Comparison of ENCODE assay signal across 19 cellular contexts in genomic region chr14:61417141-61417540, GRCh38.
DNase-seq lines count a peak whose midpoint lies in the region; ATAC-seq, FAIRE-seq and TF ChIP-seq lines count a peak whose summit lies in the region.
"Had no signal": no experiment of that assay in that cellular context is flagged by ENCODE, and none has a peak within 500 bp of the region (broad histone marks: within the 10 kb centered on the region; RNA-seq: fewer than 3 reads in every experiment).

No MANE protein-coding gene starts in this region.

- dilution Hi-C loops in endothelial cell of umbilical vein (cut with MboI; ENCODE audit: extremely low pct_ligation_motif_present, low sequenced_read_pairs), result no loop called here

- DNase-seq in left ventricle myocardium inferior (no peak), right atrium auricular region (ENCODE audit: low spot score) (no peak), endothelial cell of umbilical vein (ENCODE audit: low read depth, low spot score) (peak; percentile 19), osteoblast (ENCODE audit: insufficient read length, low spot score, missing footprints) (no peak)
- no peak for DNase-seq in T-helper 2 cell treated with Interferon-gamma antibody and Interleukin-4, amounts not matched to agents 5 μg/mL and 100 μg/mL, for 36 hours (ENCODE audit: low spot score)
- DNase-seq in activated effector memory CD4-positive, alpha-beta T cell treated with Interleukin-2 at 50 U/mL for 16 hours, result no peak
- DNase-seq: activated CD4-positive, alpha-beta T cell treated with anti-CD3 and anti-CD28 coated beads, Interleukin-2, amount 50 U/mL, for 48 hours; body of pancreas; H9; left lung; NCI-H1930; NCI-H510A; nucleus accumbens; RPMI8226 had no signal

- H2AFZ ChIP-seq in endothelial cell of umbilical vein (ENCODE audit: low read depth, low read length), result no peak overlapping the region
- H2AFZ ChIP-seq in osteoblast (ENCODE audit: low read length), result no peak overlapping the region

- TF ChIP-seq CTCF in left ventricle myocardium inferior (IDR thresholded peaks at IDR 0.05; ENCODE audit: borderline replicate concordance), result no peak
- TF ChIP-seq CTCF in right atrium auricular region (IDR thresholded peaks at IDR 0.05), result no peak
- no peak for TF ChIP-seq CTCF in endothelial cell of umbilical vein (IDR thresholded peaks at IDR 0.05; ENCODE audit: extremely low read depth in 1 of 2, insufficient read depth in 1 of 2, low read depth in 1 of 2, low read length in 2 of 2)
- no peak for TF ChIP-seq CTCF in osteoblast (IDR thresholded peaks at IDR 0.05; ENCODE audit: extremely low read depth, low read depth, low read length)

- no peaks in the 10 kb centered on the region for H3K27me3 ChIP-seq in left ventricle myocardium inferior (ENCODE audit: low read depth)
- H3K27me3 ChIP-seq in right atrium auricular region, result no peaks in the 10 kb centered on the region
- no peaks in the 10 kb centered on the region for H3K27me3 ChIP-seq in endothelial cell of umbilical vein (ENCODE audit: control insufficient read depth in 2 of 2, insufficient read depth in 2 of 2, low read length in 2 of 2)
- H3K27me3 ChIP-seq in osteoblast (ENCODE audit: insufficient read depth, low read length), result peaks cover 11% of the 10 kb centered on the region
- H3K27me3 ChIP-seq: body of pancreas, gastroesophageal sphincter, left lung, vagina had no signal

- H3K27ac Mint-ChIP-seq in T-helper 2 cell treated with Interferon-gamma antibody and Interleukin-4, amounts not matched to agents 5 μg/mL and 100 μg/mL, for 36 hours, result peak overlapping the region; percentile 34
- H3K27ac Mint-ChIP-seq: dendritic cell treated with granulocyte-macrophage colony-stimulating factor and Interleukin-4, amounts not matched to agents 40 ng/mL and 50 ng/mL, for 4 days; H9 had no signal

- H3K4me2 ChIP-seq in endothelial cell of umbilical vein (ENCODE audit: insufficient read depth, low read length) (peak overlapping the region; percentile 46), osteoblast (ENCODE audit: insufficient read depth, low read length) (no peak overlapping the region)

- H3K9me3 Mint-ChIP-seq in T-helper 2 cell treated with Interferon-gamma antibody and Interleukin-4, amounts not matched to agents 5 μg/mL and 100 μg/mL, for 36 hours, result no peaks in the 10 kb centered on the region
- H3K9me3 Mint-ChIP-seq: dendritic cell treated with granulocyte-macrophage colony-stimulating factor and Interleukin-4, amounts not matched to agents 40 ng/mL and 50 ng/mL, for 4 days; H9 had no signal

- POLR2A ChIA-PET in endothelial cell of umbilical vein (lab: Charles Lee), result no interaction called here

- intact Hi-C loops in left ventricle myocardium inferior (cut with micrococcal nuclease), result no loop called here
- intact Hi-C loops in endothelial cell of umbilical vein (cut with micrococcal nuclease), result no loop called here

- peaks cover 26% of the 10 kb centered on the region for H3K36me3 Mint-ChIP-seq in T-helper 2 cell treated with Interferon-gamma antibody and Interleukin-4, amounts not matched to agents 5 μg/mL and 100 μg/mL, for 36 hours (ENCODE audit: low read depth)

- H3K9me3 ChIP-seq in left ventricle myocardium inferior (replicated peaks), result no peaks in the 10 kb centered on the region
- no peaks in the 10 kb centered on the region for H3K9me3 ChIP-seq in right atrium auricular region
- no peaks in the 10 kb centered on the region for H3K9me3 ChIP-seq in endothelial cell of umbilical vein (replicated peaks; ENCODE audit: control insufficient read depth, insufficient read depth, low read length)
- H3K9me3 ChIP-seq in osteoblast (ENCODE audit: low read depth, low read length), result no peaks in the 10 kb centered on the region
- H3K9me3 ChIP-seq: body of pancreas, gastroesophageal sphincter, left lung, vagina had no signal

- no TSS peak for BruUV-seq in endothelial cell of umbilical vein (replicated peaks; lab: Mats Ljungman, UMichigan)

- H3K9ac ChIP-seq in endothelial cell of umbilical vein (replicated peaks; ENCODE audit: extremely low read depth, insufficient read depth, low read length), result no peak overlapping the region

- H3K79me2 ChIP-seq in endothelial cell of umbilical vein (ENCODE audit: control insufficient read depth, insufficient read depth, low read length), result peaks cover 64% of the 10 kb centered on the region
- no peaks in the 10 kb centered on the region for H3K79me2 ChIP-seq in osteoblast (ENCODE audit: insufficient read depth, low read length)

- no peak for FAIRE-seq in endothelial cell of umbilical vein (lab: Jason Lieb, UNC)

- H3K27ac ChIP-seq in left ventricle myocardium inferior (replicated peaks) (peak overlapping the region; percentile 86), right atrium auricular region (peak overlapping the region in 1 of 2 donors; percentile 6), endothelial cell of umbilical vein (ENCODE audit: insufficient read depth, low read depth, low read length) (peak overlapping the region; percentile 58), osteoblast (ENCODE audit: low read depth, low read length) (no peak overlapping the region)
- H3K27ac ChIP-seq: body of pancreas had no signal

- H3K4me1 Mint-ChIP-seq in T-helper 2 cell treated with Interferon-gamma antibody and Interleukin-4, amounts not matched to agents 5 μg/mL and 100 μg/mL, for 36 hours (ENCODE audit: low read depth), result peaks cover 61% of the 10 kb centered on the region

- CTCF ChIA-PET in endothelial cell of umbilical vein (lab: Charles Lee), result interaction anchor here (1.1 to 1.9 kb wide), 4 partner anchors 11 to 120 kb away, joined by 3 to 5 read pairs (median 4); no protein-coding TSS in a partner anchor

- H3K27me3 Mint-ChIP-seq in T-helper 2 cell treated with Interferon-gamma antibody and Interleukin-4, amounts not matched to agents 5 μg/mL and 100 μg/mL, for 36 hours (ENCODE audit: low read depth), result no peaks in the 10 kb centered on the region
- H3K27me3 Mint-ChIP-seq: dendritic cell treated with granulocyte-macrophage colony-stimulating factor and Interleukin-4, amounts not matched to agents 40 ng/mL and 50 ng/mL, for 4 days had no signal

- TF ChIP-seq POLR2A in endothelial cell of umbilical vein (IDR thresholded peaks at IDR 0.05; ENCODE audit: low read depth, low read length), result no peak

- ATAC-seq in GM21576 (IDR thresholded peaks at IDR 0.05; ENCODE audit: unreplicated experiment), result no peak
- ATAC-seq: body of pancreas, gastroesophageal sphincter, left lung, sciatic nerve had no signal

- H3K4me1 ChIP-seq in left ventricle myocardium inferior (peaks cover 61% of the 10 kb centered on the region), right atrium auricular region (peaks cover 0 to 47% of the 10 kb centered on the region in 2 donors), endothelial cell of umbilical vein (ENCODE audit: control insufficient read depth, extremely low read depth, insufficient read depth, low read length) (peaks cover 50% of the 10 kb centered on the region), osteoblast (ENCODE audit: insufficient read depth, low read length) (no peaks in the 10 kb centered on the region)
- H3K4me1 ChIP-seq: body of pancreas had no signal

- H4K20me1 ChIP-seq in endothelial cell of umbilical vein (replicated peaks; ENCODE audit: control insufficient read depth, extremely low read depth, insufficient read depth, low read length), result no peaks in the 10 kb centered on the region
- no peaks in the 10 kb centered on the region for H4K20me1 ChIP-seq in osteoblast (ENCODE audit: insufficient read depth, low read length)

- peak overlapping the region; percentile 45 for H3K4me3 Mint-ChIP-seq in T-helper 2 cell treated with Interferon-gamma antibody and Interleukin-4, amounts not matched to agents 5 μg/mL and 100 μg/mL, for 36 hours
- H3K4me3 Mint-ChIP-seq: dendritic cell treated with granulocyte-macrophage colony-stimulating factor and Interleukin-4, amounts not matched to agents 40 ng/mL and 50 ng/mL, for 4 days; H9 had no signal

- H3K9me1 ChIP-seq in endothelial cell of umbilical vein (replicated peaks; ENCODE audit: control insufficient read depth, extremely low read depth, insufficient read depth, low read length), result no peaks in the 10 kb centered on the region

- H3K36me3 ChIP-seq in left ventricle myocardium inferior (no peaks in the 10 kb centered on the region), right atrium auricular region (no peaks in the 10 kb centered on the region), endothelial cell of umbilical vein (ENCODE audit: control insufficient read depth in 2 of 2, extremely low read depth in 1 of 2, insufficient read depth in 2 of 2, low read length in 2 of 2) (no peaks in the 10 kb centered on the region), osteoblast (ENCODE audit: insufficient read depth, low read length) (no peaks in the 10 kb centered on the region)
- H3K36me3 ChIP-seq: gastroesophageal sphincter, left lung, vagina had no signal

- H3K4me3 ChIP-seq in left ventricle myocardium inferior, result no peak overlapping the region
- H3K4me3 ChIP-seq in right atrium auricular region, result no peak overlapping the region
- H3K4me3 ChIP-seq in endothelial cell of umbilical vein (replicated peaks in 1 of 3; ENCODE audit: insufficient read depth in 1 of 3, low read depth in 1 of 3, low read length in 3 of 3), result no peak overlapping the region
- H3K4me3 ChIP-seq in osteoblast (ENCODE audit: insufficient read depth, low read length), result no peak overlapping the region
- H3K4me3 ChIP-seq: body of pancreas, gastroesophageal sphincter, left lung, vagina had no signal

TF ChIP-seq in endothelial cell of umbilical vein, 7 proteins besides CTCF, POLR2A, EP300 and RAD21:
- TF ChIP-seq MAX (IDR thresholded peaks at IDR 0.05; ENCODE audit: insufficient read depth, insufficient read length), result no peak
- TF ChIP-seq GATA2 (IDR thresholded peaks at IDR 0.05; ENCODE audit: insufficient read depth, insufficient read length, low read depth, low read length), result no peak
- TF ChIP-seq EZH2 (IDR thresholded peaks at IDR 0.05; ENCODE audit: borderline replicate concordance, low read depth, low read length, severe bottlenecking), result no peak
- no peak for TF ChIP-seq JUN (IDR thresholded peaks at IDR 0.05; ENCODE audit: borderline replicate concordance, insufficient read depth, insufficient read length, low read depth)
- no peak for TF ChIP-seq POLR2AphosphoS5 (IDR thresholded peaks at IDR 0.05; ENCODE audit: insufficient read depth, low read depth, low read length)
- TF ChIP-seq FOS (IDR thresholded peaks at IDR 0.05; ENCODE audit: borderline replicate concordance, insufficient read depth, low read length), result no peak
- TF ChIP-seq MYC (IDR thresholded peaks at IDR 0.05; ENCODE audit: low read depth, low read length), result no peak
